9 cellular contexts compared by ENCODE assay signal in the genomic region with DNA sequence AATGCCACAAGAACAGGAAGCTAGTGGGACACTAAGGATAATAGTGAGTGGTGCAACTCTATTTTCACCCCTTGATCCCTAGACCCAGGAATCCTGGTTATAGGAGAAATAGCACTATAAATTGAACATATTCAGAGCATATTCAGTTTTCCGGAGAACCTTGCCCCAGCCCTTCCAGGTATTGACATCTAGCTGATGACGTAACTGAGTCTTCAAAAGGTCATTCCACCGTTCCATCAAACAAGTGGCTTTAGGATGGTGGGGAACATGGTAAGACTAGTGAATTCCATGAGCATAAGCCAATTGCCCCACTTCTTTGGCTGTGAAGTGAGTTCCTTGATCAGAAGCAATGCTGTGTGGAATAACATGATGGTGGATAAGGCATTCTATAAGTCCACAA. TPM values are rescaled to one million over a fixed set of nuclear protein-coding genes. Genes with fewer than 3 reads are reported as not detected.
"Had no signal": no experiment of that assay in that cellular context is flagged by ENCODE, and none has a peak within 500 bp of the region (broad histone marks: within the 10 kb centered on the region; RNA-seq: fewer than 3 reads in every experiment).

No MANE protein-coding gene starts in this region.

- H3K4me3 ChIP-seq: GM12878 had no signal

- FAIRE-seq: G401.6, GM12878, GM12891, GM12892, GM18507, GM19239 had no signal

- ATAC-seq: GM12878 had no signal

- DNase-seq: GDM1, GF-D8 had no signal

RNA-seq across cellular contexts. Expression of a gene that starts 2.9 kb away (rescaled TPM):
- total RNA-seq: G401, GM12878 had no signal
- polyA plus RNA-seq: GM12878 had no signal
